ENCODE assay signal across 8 cellular contexts in genomic region chr5:757931-758697, GRCh38. TPM values are rescaled to one million over a fixed set of nuclear protein-coding genes. Genes with fewer than 3 reads are reported as not detected.
DNase-seq lines count a peak whose midpoint lies in the region; ATAC-seq and TF ChIP-seq lines count a peak whose summit lies in the region.

No MANE protein-coding gene starts in this region.

- H3K4me2 ChIP-seq in smooth muscle cell = no peak overlapping the region

- H3K27me3 ChIP-seq in RWPE2 (ENCODE audit: insufficient read depth, poor library complexity, severe bottlenecking) (no peaks in the 10 kb centered on the region), gastroesophageal sphincter (no peaks in the 10 kb centered on the region), ovary (no peaks in the 10 kb centered on the region), smooth muscle cell (ENCODE audit: low read depth) (no peaks in the 10 kb centered on the region)

- H3K36me3 ChIP-seq in RWPE2 (ENCODE audit: low read depth) (no peaks in the 10 kb centered on the region), gastroesophageal sphincter (no peaks in the 10 kb centered on the region), ovary (no peaks in the 10 kb centered on the region), smooth muscle cell (ENCODE audit: low read depth) (no peaks in the 10 kb centered on the region)

- WGBS in gastroesophageal sphincter (ENCODE audit: low coverage in 1 of 2), 2 donors = 40 to 80% methylated on average over 1 to 10 of the region's 21 CpGs
- WGBS in ovary, 3 donors = 84 to 86% (median 86%) methylated on average over 21 of the region's 21 CpGs
- 82% methylated on average over 21 of the region's 21 CpGs for WGBS in smooth muscle cell (ENCODE audit: low lambda C conversion rate)

- H3F3A ChIP-seq in smooth muscle cell (ENCODE audit: low read depth) = no peaks in the 10 kb centered on the region

- H3K9me3 ChIP-seq in RWPE2 (ENCODE audit: severe bottlenecking) = no peaks in the 10 kb centered on the region
- H3K9me3 ChIP-seq in gastroesophageal sphincter = no peaks in the 10 kb centered on the region
- no peaks in the 10 kb centered on the region for H3K9me3 ChIP-seq in ovary
- H3K9me3 ChIP-seq in smooth muscle cell (replicated peaks; ENCODE audit: low read depth) = no peaks in the 10 kb centered on the region

- intact Hi-C loops in ovary (cut with DNase I) = loop anchor here in 3 of 4 donors (2.0 to 5.0 kb wide), 2 partner anchors 84 to 89 kb away; no protein-coding TSS in a partner anchor

- no peak for TF ChIP-seq CTCF in RWPE2 (IDR thresholded peaks at IDR 0.05; ENCODE audit: poor library complexity, severe bottlenecking)
- no peak for TF ChIP-seq CTCF in gastroesophageal sphincter (IDR thresholded peaks at IDR 0.05)
- TF ChIP-seq CTCF in ovary (IDR thresholded peaks at IDR 0.05) = no peak
- no peak for TF ChIP-seq CTCF in smooth muscle cell (IDR thresholded peaks at IDR 0.05; ENCODE audit: borderline replicate concordance, insufficient read depth, poor library complexity, severe bottlenecking)

- peak; percentile 95 for DNase-seq in DMS153 treated with DMSO at 0.1 percent for 48 hours (lab: John Stamatoyannopoulos, UW; ENCODE audit: unreplicated experiment)
- DNase-seq in RWPE2 (ENCODE audit: low spot score) = peak; percentile 59
- peak in 3 of 5 donors; percentile 20 to 24 (median 20) for DNase-seq in ovary
- no peak for DNase-seq in T1000 (lab: John Stamatoyannopoulos, UW)
- no peak for DNase-seq in dermis blood vessel endothelial cell
- no peak for DNase-seq in smooth muscle cell (lab: John Stamatoyannopoulos, UW; ENCODE audit: unreplicated experiment)
- DNase-seq in NCI-H2171 (lab: John Stamatoyannopoulos, UW) = no peak

- no peaks in the 10 kb centered on the region for H3K4me1 ChIP-seq in RWPE2 (ENCODE audit: insufficient read depth, poor library complexity, severe bottlenecking)
- peaks cover 8 to 45% (median 41%) of the 10 kb centered on the region in 3 donors for H3K4me1 ChIP-seq in gastroesophageal sphincter
- peaks cover 5% of the 10 kb centered on the region for H3K4me1 ChIP-seq in ovary (ENCODE audit: insufficient read depth)
- peaks cover 13% of the 10 kb centered on the region for H3K4me1 ChIP-seq in smooth muscle cell (ENCODE audit: low read depth)

- no peaks in the 10 kb centered on the region for H4K20me1 ChIP-seq in smooth muscle cell (ENCODE audit: low read depth)

- TF ChIP-seq POLR2A in gastroesophageal sphincter (IDR thresholded peaks at IDR 0.05) = no peak
- no peak for TF ChIP-seq POLR2A in ovary (IDR thresholded peaks at IDR 0.05)

- no peak overlapping the region for H3K4me3 ChIP-seq in RWPE2 (ENCODE audit: severe bottlenecking)
- no peak overlapping the region for H3K4me3 ChIP-seq in gastroesophageal sphincter
- H3K4me3 ChIP-seq in ovary = no peak overlapping the region
- no peak overlapping the region for H3K4me3 ChIP-seq in smooth muscle cell

- no peak overlapping the region for H3K9ac ChIP-seq in smooth muscle cell (ENCODE audit: low read depth)

- no peak overlapping the region for H3K27ac ChIP-seq in RWPE2 (ENCODE audit: poor library complexity, severe bottlenecking)
- H3K27ac ChIP-seq in gastroesophageal sphincter = peak overlapping the region; percentile 21 to 83 (median 78)
- H3K27ac ChIP-seq in ovary = no peak overlapping the region
- H3K27ac ChIP-seq in smooth muscle cell (ENCODE audit: low read depth) = no peak overlapping the region

- H2AFZ ChIP-seq in smooth muscle cell (ENCODE audit: low read depth) = no peak overlapping the region

- no peak for ATAC-seq in RWPE2 (ENCODE audit: low read depth)
- peak; percentile 13 for ATAC-seq in gastroesophageal sphincter

- TF ChIP-seq EP300 in gastroesophageal sphincter (IDR thresholded peaks at IDR 0.05) = no peak
- no peak for TF ChIP-seq EP300 in ovary (IDR thresholded peaks at IDR 0.05)

- H3K79me2 ChIP-seq in smooth muscle cell (ENCODE audit: low read depth) = no peaks in the 10 kb centered on the region

RNA-seq across cellular contexts. Expression of gene ZDHHC11B, which starts 26.4 kb away (rescaled TPM):
- total RNA-seq in gastroesophageal sphincter (10 to 100 TPM in 1 of 4 donors, 1 to 10 TPM in 3; 3.1 to 14.3 (median 6.9) TPM), ovary (1 to 10 TPM; 1.7 to 8.0 (median 2.4) TPM), dermis blood vessel endothelial cell (0.17 TPM in 1 of 2 replicates, not detected in the other), smooth muscle cell (0.04 TPM in 1 of 2 replicates, not detected in the other)
- polyA plus RNA-seq in ovary (1 to 10 TPM; 1.7 to 2.9 TPM), smooth muscle cell (not detected in 2 replicates)

Comparison
In these comparisons a context has a peak if more than half of its experiments do, and no peak if none do; other contexts are left out.
1. DNase-seq: peak in DMS153 treated with DMSO at 0.1 percent for 48 hours (single experiment), RWPE2 (single experiment) and ovary (3 of 5); none in T1000 (single experiment), dermis blood vessel endothelial cell (single experiment), smooth muscle cell (single experiment) and NCI-H2171 (single experiment).
2. H3K27ac ChIP-seq: peak in gastroesophageal sphincter (4 of 4); none in RWPE2 (single experiment), ovary (0 of 2) and smooth muscle cell (single experiment).